ENCODE assay signal across 8 cellular contexts in genomic region chr2:74198461-74199274, GRCh38. TPM values are rescaled to one million over a fixed set of nuclear protein-coding genes. Genes with fewer than 3 reads are reported as not detected.
DNase-seq lines count a peak whose midpoint lies in the region; TF ChIP-seq lines count a peak whose summit lies in the region.

Gene MTHFD2, plus strand, starts transcription at chr2:74198615. Its CDS starts 27 bp downstream, at chr2:74198642.

- no peaks in the 10 kb centered on the region for H3K9me3 Mint-ChIP-seq in HFFc6
- no peaks in the 10 kb centered on the region for H3K9me3 Mint-ChIP-seq in activated naive CD4-positive, alpha-beta T cell treated with anti-CD3 and anti-CD28 coated beads for 36 hours

- TF ChIP-seq CTCF in HFFc6 (IDR thresholded peaks at IDR 0.05), result peak; percentile 88

- peak within 1 kb of the TSS; percentile 61 for H3K27ac ChIP-seq in temporal lobe (ENCODE audit: low read depth, low read length)

- H3K27ac Mint-ChIP-seq in HFFc6, result peak within 1 kb of the TSS; percentile 100
- H3K27ac Mint-ChIP-seq in activated naive CD4-positive, alpha-beta T cell treated with anti-CD3 and anti-CD28 coated beads for 36 hours, result peak within 1 kb of the TSS; percentile 99

- intact Hi-C loops in activated naive CD4-positive, alpha-beta T cell treated with anti-CD3 and anti-CD28 coated beads for 36 hours (cut with micrococcal nuclease), result loop anchor here (1.0 to 5.0 kb wide), 9 partner anchors 8 to 461 kb away; partner anchors contain the start of genes MOB1A, STAMBP, TPRKB and WBP1

- peaks cover 9% of the 10 kb centered on the region for H3K27me3 Mint-ChIP-seq in HFFc6 (ENCODE audit: insufficient read depth)
- H3K27me3 Mint-ChIP-seq in activated naive CD4-positive, alpha-beta T cell treated with anti-CD3 and anti-CD28 coated beads for 36 hours (ENCODE audit: low read depth), result no peaks in the 10 kb centered on the region

- DNase-seq in HFFc6 (peak; percentile 96), NAMALWA (ENCODE audit: low spot score) (peak; percentile 99), SK-N-DZ (ENCODE audit: low spot score) (peak; percentile 99), germinal center (ENCODE audit: low spot score) (peak; percentile 97), occipital lobe (lab: John Stamatoyannopoulos, UW) (peak; percentile 84)
- DNase-seq in activated naive CD4-positive, alpha-beta T cell treated with anti-CD3 and anti-CD28 coated beads for 36 hours, result peak; percentile 95

- peak within 1 kb of the TSS; percentile 75 for H3K4me3 ChIP-seq in GM08714 (ENCODE audit: low read length)

- CTCF ChIA-PET in activated naive CD4-positive, alpha-beta T cell treated with anti-CD3 and anti-CD28 coated beads for 36 hours (lab: Charles Lee), result interaction anchor here (0.6 to 3.2 kb wide), 8 partner anchors 11 to 374 kb away, joined by 3 to 13 read pairs (median 4); partner anchors contain the start of gene MOB1A

- peaks cover 41% of the 10 kb centered on the region for H3K4me1 Mint-ChIP-seq in HFFc6 (ENCODE audit: low read depth)
- peaks cover 36% of the 10 kb centered on the region for H3K4me1 Mint-ChIP-seq in activated naive CD4-positive, alpha-beta T cell treated with anti-CD3 and anti-CD28 coated beads for 36 hours (ENCODE audit: low read depth)

- H3K36me3 Mint-ChIP-seq in HFFc6 (ENCODE audit: low read depth), result peaks cover 16% of the 10 kb centered on the region; the same call in 1 of the 2 replicates
- peaks cover 42% of the 10 kb centered on the region for H3K36me3 Mint-ChIP-seq in activated naive CD4-positive, alpha-beta T cell treated with anti-CD3 and anti-CD28 coated beads for 36 hours (ENCODE audit: low read depth)

- H3K4me3 Mint-ChIP-seq in HFFc6, result peak within 1 kb of the TSS; percentile 95
- H3K4me3 Mint-ChIP-seq in activated naive CD4-positive, alpha-beta T cell treated with anti-CD3 and anti-CD28 coated beads for 36 hours, result peak within 1 kb of the TSS; percentile 97

RNA-seq across cellular contexts. Expression of gene MTHFD2, which starts in this region (rescaled TPM):
- 10 to 100 TPM; 75.3 to 99.6 (median 85.1) TPM for total RNA-seq in HFFc6 (2021; fragmentation: NEBNext Ultra II Directional; extraction: Animal tissue kit (Norgen Biotek cat#: 25700))
- 271 and 312 TPM in 2 replicates for polyA plus RNA-seq in SK-N-DZ (2014; cell fraction: cytosol; rRNA removed)
- polyA plus RNA-seq in SK-N-DZ (2014; cell fraction: nucleus; rRNA removed), result 109 and 143 TPM in 2 replicates
- total RNA-seq in activated naive CD4-positive, alpha-beta T cell treated with anti-CD3 and anti-CD28 coated beads for 36 hours, result 100 to 1,000 TPM; 683 to 692 TPM
- total RNA-seq in occipital lobe, result 37.0 TPM
- total RNA-seq in temporal lobe, result 12.3 TPM

Comparison
In these comparisons a context has a peak if more than half of its experiments do, and no peak if none do; other contexts are left out.
1. Peak in every context shown above with its lines: DNase-seq, H3K4me3 ChIP-seq and H3K27ac ChIP-seq.
2. RNA of gene MTHFD2 (total RNA-seq): 683 to 692 TPM in activated naive CD4-positive, alpha-beta T cell treated with anti-CD3 and anti-CD28 coated beads for 36 hours; 75.3 to 99.6 TPM in HFFc6, 37.0 TPM in occipital lobe (single experiment) and 12.3 TPM in temporal lobe (single experiment); every median in the first group is over 4 times any median in the second.